In genomic region chr1:203506821-203507220, GRCh38 we compare ENCODE assay signal across 1 cellular context.
TF ChIP-seq lines count a peak whose summit lies in the region.

No MANE protein-coding gene starts in this region.

TF ChIP-seq in IMR-90, 13 proteins besides CTCF, POLR2A, EP300 and RAD21:
- TF ChIP-seq NFE2L2 (IDR thresholded peaks at IDR 0.05; ENCODE audit: low read depth, low read length): no peak
- TF ChIP-seq FOS (IDR thresholded peaks at IDR 0.05; ENCODE audit: low read depth, low read length): no peak
- no peak for TF ChIP-seq MAZ (IDR thresholded peaks at IDR 0.05; ENCODE audit: borderline replicate concordance, low read depth, low read length)
- TF ChIP-seq RCOR1 (IDR thresholded peaks at IDR 0.05; ENCODE audit: insufficient replicate concordance, low read length): no peak
- TF ChIP-seq ELK1 (IDR thresholded peaks at IDR 0.05; ENCODE audit: borderline replicate concordance, low read depth, low read length): no peak
- TF ChIP-seq CEBPB (IDR thresholded peaks at IDR 0.05; ENCODE audit: low read depth, low read length): no peak
- TF ChIP-seq MAFK (IDR thresholded peaks at IDR 0.05; ENCODE audit: low read depth, low read length): no peak
- no peak for TF ChIP-seq CHD1 (IDR thresholded peaks at IDR 0.05; ENCODE audit: low read depth, low read length)
- TF ChIP-seq SMC3 (IDR thresholded peaks at IDR 0.05; ENCODE audit: low read depth, low read length): no peak
- no peak for TF ChIP-seq RFX5 (IDR thresholded peaks at IDR 0.05; ENCODE audit: low read depth, low read length)
- no peak for TF ChIP-seq MXI1 (IDR thresholded peaks at IDR 0.05; ENCODE audit: borderline replicate concordance, low read depth, low read length)
- TF ChIP-seq BHLHE40 (IDR thresholded peaks at IDR 0.05; ENCODE audit: low read depth, low read length): no peak
- TF ChIP-seq USF2 (IDR thresholded peaks at IDR 0.05; ENCODE audit: low read depth, low read length): no peak
